Comparison of ENCODE assay signal across 2 cellular contexts in genomic region chr1:224856973-224857372, GRCh38.
TF ChIP-seq lines count a peak whose summit lies in the region.

No MANE protein-coding gene starts in this region.

TF ChIP-seq in HepG2, 621 proteins besides CTCF, POLR2A, EP300 and RAD21 (continued from another document):
- TF ChIP-seq MAFK (conservative IDR thresholded peaks at IDR 0.05 in 1 of 2, IDR thresholded peaks at IDR 0.05 in 1 of 2; ENCODE audit: low read length in 2 of 2) (peak; percentile 77 to 86), MAFF (IDR thresholded peaks at IDR 0.05; ENCODE audit: low read depth, low read length) (peak; percentile 71)

TF ChIP-seq in K562, 482 proteins besides CTCF, POLR2A, EP300 and RAD21 (continued from another document):
- TF ChIP-seq TAF9B (IDR thresholded peaks at IDR 0.05; ENCODE audit: partially characterized antibody) (no peak), MAFK (IDR thresholded peaks at IDR 0.05; ENCODE audit: low read length) (peak; percentile 75), MAFF (IDR thresholded peaks at IDR 0.05; ENCODE audit: low read length) (peak; percentile 71), ZNF766 (CRISPR knock-in tag; conservative IDR thresholded peaks at IDR 0.05) (no peak), MAFG (tag; conservative IDR thresholded peaks at IDR 0.05) (peak; percentile 69; the same call in 1 of the 2 replicates), C11orf30 (IDR thresholded peaks at IDR 0.05; ENCODE audit: low read depth) (peak; percentile 78)
